Comparison of ENCODE assay signal across 1 cellular context in the genomic region with DNA sequence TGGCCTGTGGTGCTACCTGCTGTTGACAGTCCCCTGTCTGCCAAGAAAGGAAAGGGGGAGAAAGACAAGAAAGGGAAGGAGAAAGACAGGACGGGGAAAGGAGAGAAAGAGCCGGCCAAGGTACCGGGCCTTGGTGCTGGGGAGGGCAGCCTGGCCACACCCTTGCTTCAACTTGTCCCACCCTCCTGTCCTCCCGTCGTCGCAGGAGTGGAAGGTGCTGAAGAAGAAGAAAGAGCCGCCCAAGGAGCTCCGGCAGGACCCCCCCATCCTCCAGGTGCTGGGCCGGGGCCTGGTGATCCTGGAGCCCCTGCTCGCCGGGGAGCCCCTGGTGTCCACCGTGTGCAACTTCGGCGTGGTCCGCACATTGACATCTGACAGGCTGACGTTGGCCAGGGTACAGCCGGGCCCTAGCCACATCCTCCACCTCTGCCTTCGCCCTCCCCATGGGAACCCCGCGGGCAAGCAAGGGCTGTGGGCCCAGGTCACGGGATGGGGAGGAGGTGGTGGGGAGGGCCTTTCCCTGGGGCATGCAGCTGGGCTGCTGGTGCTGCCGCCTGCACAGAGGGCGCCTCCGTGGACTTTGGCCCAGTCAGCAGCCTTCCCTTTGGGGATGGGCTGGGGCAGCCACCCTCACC.
TF ChIP-seq lines count a peak whose summit lies in the region.

No MANE protein-coding gene starts in this region.

TF ChIP-seq in SK-N-SH treated with all-trans-retinoic acid at 6 μM for 48 hours, 23 proteins besides CTCF, POLR2A, EP300 and RAD21 (continued from another document):
- TF ChIP-seq, protein P1, sequence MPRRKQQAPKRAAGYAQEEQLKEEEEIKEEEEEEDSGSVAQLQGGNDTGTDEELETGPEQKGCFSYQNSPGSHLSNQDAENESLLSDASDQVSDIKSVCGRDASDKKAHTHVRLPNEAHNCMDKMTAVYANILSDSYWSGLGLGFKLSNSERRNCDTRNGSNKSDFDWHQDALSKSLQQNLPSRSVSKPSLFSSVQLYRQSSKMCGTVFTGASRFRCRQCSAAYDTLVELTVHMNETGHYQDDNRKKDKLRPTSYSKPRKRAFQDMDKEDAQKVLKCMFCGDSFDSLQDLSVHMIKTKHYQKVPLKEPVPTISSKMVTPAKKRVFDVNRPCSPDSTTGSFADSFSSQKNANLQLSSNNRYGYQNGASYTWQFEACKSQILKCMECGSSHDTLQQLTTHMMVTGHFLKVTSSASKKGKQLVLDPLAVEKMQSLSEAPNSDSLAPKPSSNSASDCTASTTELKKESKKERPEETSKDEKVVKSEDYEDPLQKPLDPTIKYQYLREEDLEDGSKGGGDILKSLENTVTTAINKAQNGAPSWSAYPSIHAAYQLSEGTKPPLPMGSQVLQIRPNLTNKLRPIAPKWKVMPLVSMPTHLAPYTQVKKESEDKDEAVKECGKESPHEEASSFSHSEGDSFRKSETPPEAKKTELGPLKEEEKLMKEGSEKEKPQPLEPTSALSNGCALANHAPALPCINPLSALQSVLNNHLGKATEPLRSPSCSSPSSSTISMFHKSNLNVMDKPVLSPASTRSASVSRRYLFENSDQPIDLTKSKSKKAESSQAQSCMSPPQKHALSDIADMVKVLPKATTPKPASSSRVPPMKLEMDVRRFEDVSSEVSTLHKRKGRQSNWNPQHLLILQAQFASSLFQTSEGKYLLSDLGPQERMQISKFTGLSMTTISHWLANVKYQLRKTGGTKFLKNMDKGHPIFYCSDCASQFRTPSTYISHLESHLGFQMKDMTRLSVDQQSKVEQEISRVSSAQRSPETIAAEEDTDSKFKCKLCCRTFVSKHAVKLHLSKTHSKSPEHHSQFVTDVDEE (CRISPR knock-in tag; IDR thresholded peaks at IDR 0.05) = no peak
- no peak for TF ChIP-seq ZFP30 (CRISPR knock-in tag; IDR thresholded peaks at IDR 0.05)
- TF ChIP-seq, protein P2, sequence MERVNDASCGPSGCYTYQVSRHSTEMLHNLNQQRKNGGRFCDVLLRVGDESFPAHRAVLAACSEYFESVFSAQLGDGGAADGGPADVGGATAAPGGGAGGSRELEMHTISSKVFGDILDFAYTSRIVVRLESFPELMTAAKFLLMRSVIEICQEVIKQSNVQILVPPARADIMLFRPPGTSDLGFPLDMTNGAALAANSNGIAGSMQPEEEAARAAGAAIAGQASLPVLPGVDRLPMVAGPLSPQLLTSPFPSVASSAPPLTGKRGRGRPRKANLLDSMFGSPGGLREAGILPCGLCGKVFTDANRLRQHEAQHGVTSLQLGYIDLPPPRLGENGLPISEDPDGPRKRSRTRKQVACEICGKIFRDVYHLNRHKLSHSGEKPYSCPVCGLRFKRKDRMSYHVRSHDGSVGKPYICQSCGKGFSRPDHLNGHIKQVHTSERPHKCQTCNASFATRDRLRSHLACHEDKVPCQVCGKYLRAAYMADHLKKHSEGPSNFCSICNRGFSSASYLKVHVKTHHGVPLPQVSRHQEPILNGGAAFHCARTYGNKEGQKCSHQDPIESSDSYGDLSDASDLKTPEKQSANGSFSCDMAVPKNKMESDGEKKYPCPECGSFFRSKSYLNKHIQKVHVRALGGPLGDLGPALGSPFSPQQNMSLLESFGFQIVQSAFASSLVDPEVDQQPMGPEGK (CRISPR knock-in tag; IDR thresholded peaks at IDR 0.05; ENCODE audit: borderline replicate concordance) = no peak
- no peak for TF ChIP-seq OSR1 (CRISPR knock-in tag; IDR thresholded peaks at IDR 0.05)
- TF ChIP-seq, protein P3, sequence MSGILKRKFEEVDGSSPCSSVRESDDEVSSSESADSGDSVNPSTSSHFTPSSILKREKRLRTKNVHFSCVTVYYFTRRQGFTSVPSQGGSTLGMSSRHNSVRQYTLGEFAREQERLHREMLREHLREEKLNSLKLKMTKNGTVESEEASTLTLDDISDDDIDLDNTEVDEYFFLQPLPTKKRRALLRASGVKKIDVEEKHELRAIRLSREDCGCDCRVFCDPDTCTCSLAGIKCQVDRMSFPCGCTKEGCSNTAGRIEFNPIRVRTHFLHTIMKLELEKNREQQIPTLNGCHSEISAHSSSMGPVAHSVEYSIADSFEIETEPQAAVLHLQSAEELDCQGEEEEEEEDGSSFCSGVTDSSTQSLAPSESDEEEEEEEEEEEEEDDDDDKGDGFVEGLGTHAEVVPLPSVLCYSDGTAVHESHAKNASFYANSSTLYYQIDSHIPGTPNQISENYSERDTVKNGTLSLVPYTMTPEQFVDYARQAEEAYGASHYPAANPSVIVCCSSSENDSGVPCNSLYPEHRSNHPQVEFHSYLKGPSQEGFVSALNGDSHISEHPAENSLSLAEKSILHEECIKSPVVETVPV (CRISPR knock-in tag; IDR thresholded peaks at IDR 0.05) = no peak
- TF ChIP-seq ZNF70 (CRISPR knock-in tag; IDR thresholded peaks at IDR 0.05) = no peak
- TF ChIP-seq ZC3H10 (CRISPR knock-in tag; IDR thresholded peaks at IDR 0.05) = no peak
- TF ChIP-seq ZNF8 (CRISPR knock-in tag; IDR thresholded peaks at IDR 0.05) = no peak
- TF ChIP-seq ARNTL (CRISPR knock-in tag; IDR thresholded peaks at IDR 0.05; ENCODE audit: borderline replicate concordance, low read depth) = no peak
- no peak for TF ChIP-seq ISL1 (CRISPR knock-in tag; IDR thresholded peaks at IDR 0.05)
- TF ChIP-seq ESRRG (CRISPR knock-in tag; IDR thresholded peaks at IDR 0.05) = no peak
- TF ChIP-seq ZFP3 (CRISPR knock-in tag; IDR thresholded peaks at IDR 0.05) = no peak
